9 cellular contexts compared by ENCODE assay signal in the genomic region with DNA sequence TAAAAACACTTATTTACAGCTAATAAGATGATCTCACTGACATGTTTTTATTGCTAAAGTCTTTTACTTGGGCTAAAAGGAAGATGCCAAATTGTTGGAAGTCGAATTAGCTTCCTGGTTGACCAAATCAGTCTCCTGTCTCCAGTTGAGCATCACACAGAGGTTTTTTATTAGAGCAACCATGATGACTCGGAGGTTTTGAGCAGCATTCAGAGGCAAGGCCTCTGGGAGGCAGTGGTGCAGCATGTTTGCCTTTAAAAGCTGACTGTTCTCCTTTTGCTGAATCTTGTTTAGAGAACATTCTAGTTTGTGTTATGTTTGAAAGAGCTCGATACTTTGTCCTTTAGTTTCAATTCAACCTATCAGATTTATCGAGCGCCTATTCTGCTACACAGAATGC. TPM values are rescaled to one million over a fixed set of nuclear protein-coding genes. Genes with fewer than 3 reads are reported as not detected.
DNase-seq lines count a peak whose midpoint lies in the region; ATAC-seq and FAIRE-seq lines count a peak whose summit lies in the region.
"Had no signal": no experiment of that assay in that cellular context is flagged by ENCODE, and none has a peak within 500 bp of the region (broad histone marks: within the 10 kb centered on the region; RNA-seq: fewer than 3 reads in every experiment).

No MANE protein-coding gene starts in this region.

- in situ Hi-C loops in G401 (cut with HindIII; ENCODE audit: low sequenced_read_pairs) = no loop called here

- FAIRE-seq in urothelium cell line (lab: Jason Lieb, UNC) = peak; percentile 40

- peak; percentile 66 for DNase-seq in G401 (ENCODE audit: low spot score)
- DNase-seq in NAMALWA (ENCODE audit: low spot score) = peak; percentile 72
- peak in 45 of 58 donors; percentile 3 to 83 (median 30) for DNase-seq in anterior cingulate cortex (lab: John Stamatoyannopoulos, UW)
- DNase-seq in iPS-NIHi7 (ENCODE audit: extremely low spot score) = peak; percentile 43
- DNase-seq in urothelium cell line (ENCODE audit: low spot score) = peak; percentile 63
- no peak for DNase-seq in HuH-7.5 (ENCODE audit: low spot score)
- DNase-seq: upper lobe of left lung had no signal

- ATAC-seq in GM21367 (IDR thresholded peaks at IDR 0.05; ENCODE audit: unreplicated experiment) = no peak
- no peak for ATAC-seq in HG03469 (IDR thresholded peaks at IDR 0.05; ENCODE audit: unreplicated experiment)

RNA-seq across cellular contexts. Expression of gene UCHL1, which starts 2.1 kb away (rescaled TPM):
- 900 and 922 TPM in 2 replicates for total RNA-seq in G401 (2014; rRNA removed; shearing (Covaris generic))

RNA-seq across cellular contexts. Expression of gene APBB2, which starts 44.4 kb away (rescaled TPM):
- 23.1 and 29.7 TPM in 2 replicates for total RNA-seq in G401 (2014; rRNA removed; shearing (Covaris generic))
